In genomic region chr5:133081716-133082115, GRCh38 we compare ENCODE assay signal across 17 cellular contexts. TPM values are rescaled to one million over a fixed set of nuclear protein-coding genes. Genes with fewer than 3 reads are reported as not detected.
DNase-seq lines count a peak whose midpoint lies in the region; ATAC-seq and TF ChIP-seq lines count a peak whose summit lies in the region.
"Had no signal": no experiment of that assay in that cellular context is flagged by ENCODE, and none has a peak within 500 bp of the region (broad histone marks: within the 10 kb centered on the region; RNA-seq: fewer than 3 reads in every experiment).

No MANE protein-coding gene starts in this region.

- no peak overlapping the region; the same call in 1 of the 2 replicates for H3K14ac ChIP-seq in IMR-90 (replicated peaks; ENCODE audit: low read depth, low read length)

- no peak overlapping the region for H4K5ac ChIP-seq in IMR-90 (ENCODE audit: low read depth, low read length)

- no peak overlapping the region for H2AFZ ChIP-seq in IMR-90 (replicated peaks; ENCODE audit: low read length, poor library complexity)

- no peak overlapping the region for H4K91ac ChIP-seq in IMR-90 (ENCODE audit: insufficient read depth, low read depth, low read length)

- peaks cover 10% of the 10 kb centered on the region for H3K36me3 ChIP-seq in IMR-90 (ENCODE audit: control insufficient read depth, insufficient read depth, low read length)

- peaks cover 45% of the 10 kb centered on the region for H3K36me3 Mint-ChIP-seq in activated CD8-positive, alpha-beta memory T cell treated with anti-CD3 and anti-CD28 coated beads, Interleukin-2, amount 10 ng/mL, durations not matched to agents 7 days and 5 days
- H3K36me3 Mint-ChIP-seq in activated naive CD8-positive, alpha-beta T cell treated with anti-CD3 and anti-CD28 coated beads, Interleukin-2, amount 50 U/mL, for 24 hours (ENCODE audit: low read depth), result peaks cover 51% of the 10 kb centered on the region
- peaks cover 20% of the 10 kb centered on the region for H3K36me3 Mint-ChIP-seq in neural crest cell (ENCODE audit: low read depth)

- TF ChIP-seq POLR2A in IMR-90 (IDR thresholded peaks at IDR 0.05; ENCODE audit: low read depth, low read length), result no peak

- H3K4me1 Mint-ChIP-seq in activated CD8-positive, alpha-beta memory T cell treated with anti-CD3 and anti-CD28 coated beads, Interleukin-2, amount 10 ng/mL, durations not matched to agents 7 days and 5 days, result peaks cover 22% of the 10 kb centered on the region
- H3K4me1 Mint-ChIP-seq in activated naive CD8-positive, alpha-beta T cell treated with anti-CD3 and anti-CD28 coated beads, Interleukin-2, amount 50 U/mL, for 24 hours, result peaks cover 29% of the 10 kb centered on the region
- no peaks in the 10 kb centered on the region for H3K4me1 Mint-ChIP-seq in neural crest cell
- H3K4me1 Mint-ChIP-seq: nephron had no signal

- CTCF ChIA-PET in activated CD8-positive, alpha-beta memory T cell treated with anti-CD3 and anti-CD28 coated beads, Interleukin-2, amount 10 ng/mL, durations not matched to agents 7 days and 5 days (lab: Charles Lee), result interaction anchor here (1.4 kb wide), 1 partner anchor 30 kb away, joined by 3 read pairs; the partner anchor contains the start of gene HSPA4
- CTCF ChIA-PET in IMR-90 (lab: Yijun Ruan, JAX), result no interaction called here

- no peaks in the 10 kb centered on the region for H3K9me3 ChIP-seq in IMR-90 (ENCODE audit: control insufficient read depth, insufficient read depth, low read length)
- H3K9me3 ChIP-seq: SJSA1, upper lobe of left lung had no signal

- H3K4me1 ChIP-seq in IMR-90 (ENCODE audit: control insufficient read depth, insufficient read depth, low read length), result peaks cover 9% of the 10 kb centered on the region

- H2AK5ac ChIP-seq in IMR-90 (ENCODE audit: low read depth, low read length), result no peak overlapping the region

- H3K27ac ChIP-seq in IMR-90 (ENCODE audit: insufficient read depth, low read length) (no peak overlapping the region), dorsolateral prefrontal cortex (peak overlapping the region in 4 of 59 donors; percentile 1 to 33 (median 22))
- H3K27ac ChIP-seq: SJSA1, upper lobe of left lung had no signal

- peaks cover 46% of the 10 kb centered on the region for H4K20me1 ChIP-seq in IMR-90 (ENCODE audit: insufficient read depth, low read length)

- TF ChIP-seq CTCF in IMR-90 (conservative IDR thresholded peaks at IDR 0.05; ENCODE audit: low read depth, low read length) (no peak), neural crest cell (conservative IDR thresholded peaks at IDR 0.05) (no peak), dorsolateral prefrontal cortex (IDR thresholded peaks at IDR 0.05 in 54 of 56, conservative IDR thresholded peaks at IDR 0.05 in 2 of 56; ENCODE audit: low read depth in 1 of 56, partially characterized antibody in 56 of 56) (no peak)

- 0 out of 2 replicates have a peak, but pooled peaks cover 3% of the 10 kb centered on the region for H3K9me1 ChIP-seq in IMR-90 (ENCODE audit: insufficient read depth, low read length)

- POLR2A ChIA-PET in IMR-90 (lab: Charles Lee; ENCODE audit: unreplicated experiment), result no interaction called here

- ATAC-seq in activated CD8-positive, alpha-beta memory T cell treated with anti-CD3 and anti-CD28 coated beads, Interleukin-2, amount 10 ng/mL, durations not matched to agents 7 days and 5 days, result no peak
- ATAC-seq in IMR-90 (ENCODE audit: low read depth), result 0 out of 2 replicates have a peak, but pooled peaks have one; percentile 6
- ATAC-seq in activated naive CD8-positive, alpha-beta T cell treated with anti-CD3 and anti-CD28 coated beads, Interleukin-2, amount 50 U/mL, for 24 hours, result no peak
- no peak for ATAC-seq in GM19328 (IDR thresholded peaks at IDR 0.05; ENCODE audit: unreplicated experiment)
- ATAC-seq: T-helper 17 cell had no signal

- no peak for DNase-seq in activated CD8-positive, alpha-beta memory T cell treated with anti-CD3 and anti-CD28 coated beads, Interleukin-2, amount 10 ng/mL, durations not matched to agents 7 days and 5 days
- DNase-seq in activated CD8-positive, alpha-beta memory T cell treated with anti-CD3 and anti-CD28 coated beads, Interleukin-2, amount 50 U/mL, for 48 hours, result no peak
- DNase-seq in IMR-90 (no peak), neural crest cell (ENCODE audit: low read depth, low spot score) (no peak), ureter (ENCODE audit: low spot score) (no peak), dorsolateral prefrontal cortex (no peak)
- no peak for DNase-seq in activated naive CD8-positive, alpha-beta T cell treated with anti-CD3 and anti-CD28 coated beads, Interleukin-2, amount 50 U/mL, for 24 hours
- DNase-seq: C1 segment of cervical spinal cord; EL; NCI-H1105 treated with DMSO at 0.1 percent for 48 hours; NCI-H510A; stimulated activated CD8-positive, alpha-beta memory T cell treated with anti-CD3 and anti-CD28 coated beads, Interleukin-4, amount 100 ng/mL, for 48 hours; T-helper 17 cell; upper lobe of left lung had no signal

- no peak overlapping the region for H3K4me3 Mint-ChIP-seq in activated CD8-positive, alpha-beta memory T cell treated with anti-CD3 and anti-CD28 coated beads, Interleukin-2, amount 10 ng/mL, durations not matched to agents 7 days and 5 days
- no peak overlapping the region for H3K4me3 Mint-ChIP-seq in activated naive CD8-positive, alpha-beta T cell treated with anti-CD3 and anti-CD28 coated beads, Interleukin-2, amount 50 U/mL, for 24 hours
- no peak overlapping the region for H3K4me3 Mint-ChIP-seq in neural crest cell
- H3K4me3 Mint-ChIP-seq: nephron, T-helper 17 cell had no signal

- BruUV-seq in IMR-90 (replicated peaks; lab: Mats Ljungman, UMichigan), result no TSS peak

- peaks cover 30 to 65% of the 10 kb centered on the region in 2 experiments for H3K79me1 ChIP-seq in IMR-90 (ENCODE audit: low read depth in 1 of 2, low read length in 2 of 2)

- no peak overlapping the region for H3K4me2 ChIP-seq in IMR-90 (ENCODE audit: low read depth, low read length)

- no peak overlapping the region for H3K4ac ChIP-seq in IMR-90 (ENCODE audit: low read depth, low read length)

- H3K27me3 ChIP-seq in IMR-90 (ENCODE audit: control insufficient read depth, insufficient read depth, low read length) (no peaks in the 10 kb centered on the region), dorsolateral prefrontal cortex (no peaks in the 10 kb centered on the region)
- H3K27me3 ChIP-seq: SJSA1, upper lobe of left lung had no signal

- no peak overlapping the region for H2BK120ac ChIP-seq in IMR-90 (ENCODE audit: low read depth, low read length)

- H3K9me3 Mint-ChIP-seq in activated CD8-positive, alpha-beta memory T cell treated with anti-CD3 and anti-CD28 coated beads, Interleukin-2, amount 10 ng/mL, durations not matched to agents 7 days and 5 days (ENCODE audit: low read depth), result no peaks in the 10 kb centered on the region
- H3K9me3 Mint-ChIP-seq in activated naive CD8-positive, alpha-beta T cell treated with anti-CD3 and anti-CD28 coated beads, Interleukin-2, amount 50 U/mL, for 24 hours, result no peaks in the 10 kb centered on the region
- no peaks in the 10 kb centered on the region for H3K9me3 Mint-ChIP-seq in neural crest cell
- H3K9me3 Mint-ChIP-seq: nephron had no signal

- in situ Hi-C loops in IMR-90 (cut with MboI; ENCODE audit: low sequenced_read_pairs), result no loop called here

- no peak overlapping the region for H2BK20ac ChIP-seq in IMR-90 (ENCODE audit: low read depth, low read length)

- H3K27me3 Mint-ChIP-seq in activated CD8-positive, alpha-beta memory T cell treated with anti-CD3 and anti-CD28 coated beads, Interleukin-2, amount 10 ng/mL, durations not matched to agents 7 days and 5 days, result no peaks in the 10 kb centered on the region
- H3K27me3 Mint-ChIP-seq in activated naive CD8-positive, alpha-beta T cell treated with anti-CD3 and anti-CD28 coated beads, Interleukin-2, amount 50 U/mL, for 24 hours, result no peaks in the 10 kb centered on the region
- no peaks in the 10 kb centered on the region for H3K27me3 Mint-ChIP-seq in neural crest cell (ENCODE audit: low read depth)
- H3K27me3 Mint-ChIP-seq: T-helper 17 cell had no signal

- dilution Hi-C loops in IMR-90 (cut with HindIII; ENCODE audit: low sequenced_read_pairs, unreplicated experiment), result no loop called here

- H2BK5ac ChIP-seq in IMR-90 (ENCODE audit: low read depth, low read length, poor library complexity, severe bottlenecking), result no peak overlapping the region

- H2BK15ac ChIP-seq in IMR-90 (ENCODE audit: low read depth, low read length), result no peak overlapping the region

- intact Hi-C loops in IMR-90 (cut with micrococcal nuclease), result loop anchor here (10.0 kb wide), 1 partner anchor 697 kb away; no protein-coding TSS in a partner anchor
- intact Hi-C loops in dorsolateral prefrontal cortex (cut with DNase I), result no loop called here

- H3K27ac Mint-ChIP-seq in activated CD8-positive, alpha-beta memory T cell treated with anti-CD3 and anti-CD28 coated beads, Interleukin-2, amount 10 ng/mL, durations not matched to agents 7 days and 5 days, result peak overlapping the region; percentile 70
- peak overlapping the region; percentile 52 for H3K27ac Mint-ChIP-seq in activated naive CD8-positive, alpha-beta T cell treated with anti-CD3 and anti-CD28 coated beads, Interleukin-2, amount 50 U/mL, for 24 hours
- peak overlapping the region; percentile 84 for H3K27ac Mint-ChIP-seq in neural crest cell (ENCODE audit: unreplicated experiment)
- H3K27ac Mint-ChIP-seq: nephron, T-helper 17 cell had no signal

- no CpG with 5 or more reads among the region's 1 CpG for WGBS in IMR-90 (ENCODE audit: extremely low coverage in 2 of 2, insufficient read length in 1 of 2), 2 experiments

- TF ChIP-seq RAD21 in IMR-90 (IDR thresholded peaks at IDR 0.05; ENCODE audit: low read length), result no peak

- H3K56ac ChIP-seq in IMR-90 (ENCODE audit: extremely low read depth, insufficient read depth, low read length), result no peak overlapping the region

- H3K18ac ChIP-seq in IMR-90 (ENCODE audit: low read depth, low read length), result no peak overlapping the region

- H3K4me3 ChIP-seq in IMR-90 (ENCODE audit: insufficient read depth, low read depth, low read length) (no peak overlapping the region), dorsolateral prefrontal cortex (no peak overlapping the region)
- H3K4me3 ChIP-seq: SJSA1, upper lobe of left lung had no signal

- H3K9ac ChIP-seq in IMR-90 (ENCODE audit: low read depth, low read length), result no peak overlapping the region

- no peak overlapping the region for H4K8ac ChIP-seq in IMR-90 (ENCODE audit: low read depth in 2 of 2, low read length in 2 of 2)

- H3K23ac ChIP-seq in IMR-90 (ENCODE audit: low read depth, low read length), result peak overlapping the region; percentile 13; the same call in 1 of the 2 replicates

- no peak overlapping the region for H2AK9ac ChIP-seq in IMR-90 (replicated peaks; ENCODE audit: low read depth, low read length, poor library complexity)

RNA-seq across cellular contexts. Expression of gene HSPA4, which starts 29.9 kb away (rescaled TPM):
- 100 to 1,000 TPM; 105 to 169 TPM for total RNA-seq in activated CD8-positive, alpha-beta memory T cell treated with anti-CD3 and anti-CD28 coated beads, Interleukin-2, amount 10 ng/mL, durations not matched to agents 7 days and 5 days
- total RNA-seq in IMR-90 (2012; rRNA removed) (120 and 192 TPM in 2 replicates), neural crest cell (161 and 166 TPM in 2 replicates), ureter (114 TPM), dorsolateral prefrontal cortex (100 to 1,000 TPM in 51 of 120 experiments, 10 to 100 TPM in 69; 61.6 to 183 (median 97.3) TPM)
- polyA plus RNA-seq in IMR-90 (2012; rRNA removed), result 27.6 and 34.9 TPM in 2 replicates
- 7.5 and 8.0 TPM in 2 replicates for polyA plus RNA-seq in IMR-90 (2012; cell fraction: cytosol; rRNA removed)
- polyA plus RNA-seq in IMR-90 (2012; cell fraction: nucleus; rRNA removed; ENCODE audit: low replicate concordance), result 4.5 and 19.8 TPM in 2 replicates

RNA-seq across cellular contexts. Expression of gene ZCCHC10, which starts 55.4 kb away (rescaled TPM):
- total RNA-seq in activated CD8-positive, alpha-beta memory T cell treated with anti-CD3 and anti-CD28 coated beads, Interleukin-2, amount 10 ng/mL, durations not matched to agents 7 days and 5 days, result 10 to 100 TPM; 24.7 to 32.0 TPM
- total RNA-seq in IMR-90 (2012; rRNA removed) (4.1 and 7.2 TPM in 2 replicates), neural crest cell (26.5 and 29.2 TPM in 2 replicates), ureter (22.1 TPM), dorsolateral prefrontal cortex (10 to 100 TPM in 115 of 120 experiments, 1 to 10 TPM in 5; 7.5 to 24.1 (median 14.4) TPM)
- 20.4 and 31.8 TPM in 2 replicates for polyA plus RNA-seq in IMR-90 (2012; rRNA removed)
- polyA plus RNA-seq in IMR-90 (2012; cell fraction: cytosol; rRNA removed), result 1.2 and 7.7 TPM in 2 replicates
- polyA plus RNA-seq in IMR-90 (2012; cell fraction: nucleus; rRNA removed; ENCODE audit: low replicate concordance), result 0.55 and 6.4 TPM in 2 replicates
